ENCODE assay signal across 8 cellular contexts in genomic region chr3:157438371-157438735, GRCh38. TPM values are rescaled to one million over a fixed set of nuclear protein-coding genes. Genes with fewer than 3 reads are reported as not detected.
DNase-seq lines count a peak whose midpoint lies in the region; ATAC-seq and TF ChIP-seq lines count a peak whose summit lies in the region.

No MANE protein-coding gene starts in this region.

- no peak overlapping the region for H2AFZ ChIP-seq in OCI-LY7 (ENCODE audit: low read length)

- H3K9me2 ChIP-seq in OCI-LY7 (ENCODE audit: insufficient read depth, low read length), result no peaks in the 10 kb centered on the region

- peaks cover 29% of the 10 kb centered on the region for H3K4me1 Mint-ChIP-seq in nephron

- no peaks in the 10 kb centered on the region for H4K20me1 ChIP-seq in OCI-LY7 (ENCODE audit: insufficient read depth, low read length)

- peaks cover 0 to 6% (median 0%) of the 10 kb centered on the region in 45 donors for H3K27me3 ChIP-seq in dorsolateral prefrontal cortex

- no TSS peak for BruUV-seq in OCI-LY7 (replicated peaks; lab: Mats Ljungman, UMichigan)

- no peak for TF ChIP-seq CTCF in dorsolateral prefrontal cortex (IDR thresholded peaks at IDR 0.05 in 54 of 56, conservative IDR thresholded peaks at IDR 0.05 in 2 of 56; ENCODE audit: low read depth in 1 of 56, partially characterized antibody in 56 of 56)
- no peak for TF ChIP-seq CTCF in nephron (IDR thresholded peaks at IDR 0.05; ENCODE audit: unreplicated experiment in 3 of 3)
- TF ChIP-seq CTCF in OCI-LY7 (conservative IDR thresholded peaks at IDR 0.05; ENCODE audit: low read length), result no peak

- intact Hi-C loops in dorsolateral prefrontal cortex (cut with DNase I), result no loop called here
- intact Hi-C loops in OCI-LY7 (cut with micrococcal nuclease; ENCODE audit: unreplicated experiment), result no loop called here

- H3K9me3 ChIP-seq in OCI-LY7 (ENCODE audit: low read length), result no peaks in the 10 kb centered on the region

- peaks cover 4% of the 10 kb centered on the region for H3K27me3 Mint-ChIP-seq in nephron (ENCODE audit: low read depth)

- H3K4me3 ChIP-seq in dorsolateral prefrontal cortex, result peak overlapping the region; percentile 44 to 77 (median 66)
- H3K4me3 ChIP-seq in OCI-LY7 (ENCODE audit: low read depth, low read length, poor library complexity, severe bottlenecking), result no peak overlapping the region

- H3K36me3 ChIP-seq in OCI-LY7 (ENCODE audit: insufficient read depth, low read length), result no peaks in the 10 kb centered on the region

- H3K9me3 Mint-ChIP-seq in nephron, result no peaks in the 10 kb centered on the region

- CTCF ChIA-PET in OCI-LY7 (lab: Charles Lee; ENCODE audit: unreplicated experiment), result no interaction called here

- ATAC-seq in HG03521 (IDR thresholded peaks at IDR 0.05; ENCODE audit: unreplicated experiment), result no peak

- H3K79me2 ChIP-seq in OCI-LY7 (ENCODE audit: insufficient read depth, low read depth, low read length), result no peaks in the 10 kb centered on the region

- no peak overlapping the region for H3K4me2 ChIP-seq in OCI-LY7 (ENCODE audit: low read length)

- H3K4me3 Mint-ChIP-seq in nephron, result peak overlapping the region; percentile 76 to 83 (median 81)

- DNase-seq in D341Med (ENCODE audit: low spot score) (peak; percentile 34), NCI-H146 (lab: John Stamatoyannopoulos, UW) (peak; percentile 35), dorsolateral prefrontal cortex (peak in 2 of 10 donors; percentile 12 to 40), T-helper 9 cell (no peak), midbrain (lab: John Stamatoyannopoulos, UW) (no peak), OCI-LY7 (ENCODE audit: low spot score) (no peak)

- H3K4me1 ChIP-seq in OCI-LY7 (ENCODE audit: insufficient read depth, low read length, poor library complexity, severe bottlenecking), result no peaks in the 10 kb centered on the region

- peak overlapping the region in 1 of 59 donors; percentile 66 for H3K27ac ChIP-seq in dorsolateral prefrontal cortex
- no peak overlapping the region for H3K27ac ChIP-seq in OCI-LY7 (ENCODE audit: low read depth, low read length, poor library complexity, severe bottlenecking)

- H3K27ac Mint-ChIP-seq in nephron, result peak overlapping the region; percentile 69 to 88 (median 86)

- H3K36me3 Mint-ChIP-seq in nephron (ENCODE audit: low read depth), result peaks cover 12% of the 10 kb centered on the region

- POLR2A ChIA-PET in OCI-LY7 (lab: Charles Lee), result no interaction called here

RNA-seq across cellular contexts. Expression of gene PTX3, which starts 1.7 kb away (rescaled TPM):
- total RNA-seq in dorsolateral prefrontal cortex, result 1 to 10 TPM in 24 of 120 experiments, under 1 TPM in 86, not detected in 10; 0.20 to 3.0 (median 0.67) TPM
- total RNA-seq in OCI-LY7 (2014; rRNA removed; shearing (Covaris generic)), result not detected in 2 replicates
- total RNA-seq in OCI-LY7 (2022), result not detected in 2 replicates

Comparison
In these comparisons a context has a peak if more than half of its experiments do, and no peak if none do; other contexts are left out.
1. DNase-seq: peak in D341Med (single experiment) and NCI-H146 (single experiment); none in T-helper 9 cell (single experiment), midbrain (single experiment) and OCI-LY7 (single experiment).